11 cellular contexts compared by ENCODE assay signal in the genomic region with DNA sequence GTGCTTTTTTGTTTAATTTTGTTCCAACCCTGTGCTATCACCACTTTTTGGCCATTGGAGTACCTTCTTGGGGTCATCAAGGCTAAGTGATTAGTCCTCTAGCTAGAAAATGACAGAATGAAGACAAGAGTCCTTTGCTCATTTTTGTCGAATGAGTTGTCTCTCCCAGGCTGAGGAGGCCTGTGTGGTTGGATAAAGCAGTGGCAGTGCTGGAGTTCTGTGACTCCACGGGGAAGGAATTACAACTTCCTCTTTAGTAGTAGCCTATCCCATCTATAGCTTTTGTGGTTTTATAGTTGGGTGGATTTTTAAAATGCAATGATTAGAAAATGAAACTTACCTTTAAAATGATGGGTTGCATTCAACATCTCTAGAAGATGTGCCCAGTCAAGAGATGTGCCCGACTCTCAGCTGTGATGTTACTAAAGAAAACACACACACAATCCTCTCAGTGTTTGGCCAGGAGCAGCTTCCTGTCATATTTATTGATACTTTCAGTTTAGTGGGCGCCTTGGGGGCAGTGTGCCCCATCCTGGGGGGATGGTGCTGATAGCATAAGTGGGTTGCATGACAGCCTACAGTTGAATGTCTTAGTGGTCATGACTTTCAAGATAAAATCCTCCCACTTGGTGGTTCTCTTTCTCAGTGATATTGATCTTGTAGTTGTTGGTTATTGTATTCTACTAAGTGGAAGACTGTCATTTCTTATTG. TPM values are rescaled to one million over a fixed set of nuclear protein-coding genes. Genes with fewer than 3 reads are reported as not detected.
A peak's percentile ranks its signal among the peaks of the same experiment; 100 is the strongest.
DNase-seq lines count a peak whose midpoint lies in the region; ATAC-seq, FAIRE-seq and TF ChIP-seq lines count a peak whose summit lies in the region.
"Had no signal": no experiment of that assay in that cellular context is flagged by ENCODE, and none has a peak within 500 bp of the region (broad histone marks: within the 10 kb centered on the region; RNA-seq: fewer than 3 reads in every experiment).

No MANE protein-coding gene starts in this region.

- H3K4me1 ChIP-seq in upper lobe of right lung, result peaks cover 29% of the 10 kb centered on the region

- H3K27me3 ChIP-seq in upper lobe of right lung, result no peaks in the 10 kb centered on the region

- no peaks in the 10 kb centered on the region for H3K27me3 Mint-ChIP-seq in activated naive CD4-positive, alpha-beta T cell treated with anti-CD3 and anti-CD28 coated beads for 36 hours (ENCODE audit: low read depth)
- no peaks in the 10 kb centered on the region for H3K27me3 Mint-ChIP-seq in central memory CD8-positive, alpha-beta T cell

- peak overlapping the region; percentile 9 for H3K27ac ChIP-seq in upper lobe of right lung

- no peaks in the 10 kb centered on the region for H3K36me3 Mint-ChIP-seq in activated naive CD4-positive, alpha-beta T cell treated with anti-CD3 and anti-CD28 coated beads for 36 hours (ENCODE audit: low read depth)
- peaks cover 6% of the 10 kb centered on the region for H3K36me3 Mint-ChIP-seq in central memory CD8-positive, alpha-beta T cell (ENCODE audit: insufficient read depth)

- H3K4me3 Mint-ChIP-seq in activated naive CD4-positive, alpha-beta T cell treated with anti-CD3 and anti-CD28 coated beads for 36 hours, result no peak overlapping the region
- H3K4me3 Mint-ChIP-seq in central memory CD8-positive, alpha-beta T cell, result peak overlapping the region; percentile 68

- peak; percentile 24 for DNase-seq in activated naive CD4-positive, alpha-beta T cell treated with anti-CD3 and anti-CD28 coated beads for 36 hours
- DNase-seq in activated naive CD4-positive, alpha-beta T cell (lab: John Stamatoyannopoulos, UW), result no peak
- DNase-seq in RCC 7860 (ENCODE audit: low spot score), result peak; percentile 67
- peak in 1 of 2 donors; percentile 25 for DNase-seq in central memory CD8-positive, alpha-beta T cell (ENCODE audit: low spot score in 2 of 2)
- no peak for DNase-seq in upper lobe of right lung
- DNase-seq in NCI-H2196 treated with DMSO at 0.1 percent for 48 hours (lab: John Stamatoyannopoulos, UW; ENCODE audit: unreplicated experiment), result no peak
- DNase-seq in C1 segment of cervical spinal cord (lab: John Stamatoyannopoulos, UW), result no peak
- DNase-seq: Calu3 had no signal

- no peaks in the 10 kb centered on the region for H3K9me3 Mint-ChIP-seq in activated naive CD4-positive, alpha-beta T cell treated with anti-CD3 and anti-CD28 coated beads for 36 hours
- no peaks in the 10 kb centered on the region for H3K9me3 Mint-ChIP-seq in central memory CD8-positive, alpha-beta T cell

- H3K9me3 ChIP-seq in upper lobe of right lung, result no peaks in the 10 kb centered on the region
- H3K9me3 ChIP-seq: prostate gland had no signal

- no peak overlapping the region for H3K4me3 ChIP-seq in upper lobe of right lung
- H3K4me3 ChIP-seq: prostate gland had no signal

- peaks cover 86% of the 10 kb centered on the region for H3K4me1 Mint-ChIP-seq in activated naive CD4-positive, alpha-beta T cell treated with anti-CD3 and anti-CD28 coated beads for 36 hours (ENCODE audit: low read depth)
- peaks cover 88% of the 10 kb centered on the region for H3K4me1 Mint-ChIP-seq in central memory CD8-positive, alpha-beta T cell

- TF ChIP-seq CTCF in upper lobe of right lung (IDR thresholded peaks at IDR 0.05), result no peak

- intact Hi-C loops in activated naive CD4-positive, alpha-beta T cell treated with anti-CD3 and anti-CD28 coated beads for 36 hours (cut with micrococcal nuclease), result loop anchor here (2.0 to 10.0 kb wide), 2 partner anchors 71 to 1871 kb away; a partner anchor contains a TSS
- intact Hi-C loops in upper lobe of right lung (cut with DNase I), result no loop called here

- H3K36me3 ChIP-seq in upper lobe of right lung, result no peaks in the 10 kb centered on the region
- H3K36me3 ChIP-seq: prostate gland had no signal

- no peak for FAIRE-seq in RCC 7860 (lab: Jason Lieb, UNC)
- FAIRE-seq: keratinocyte had no signal

- CTCF ChIA-PET in activated naive CD4-positive, alpha-beta T cell treated with anti-CD3 and anti-CD28 coated beads for 36 hours (lab: Charles Lee), result interaction anchor here (0.6 to 1.3 kb wide), 4 partner anchors 22 to 180 kb away, joined by 3 to 5 read pairs (median 4); no protein-coding TSS in a partner anchor

- peak overlapping the region; percentile 20 for H3K27ac Mint-ChIP-seq in activated naive CD4-positive, alpha-beta T cell treated with anti-CD3 and anti-CD28 coated beads for 36 hours
- peak overlapping the region; percentile 89 for H3K27ac Mint-ChIP-seq in central memory CD8-positive, alpha-beta T cell (ENCODE audit: low read depth)

- peak; percentile 56 for ATAC-seq in central memory CD8-positive, alpha-beta T cell (replicated peaks; ENCODE audit: extremely low read depth, poor library complexity, severe bottlenecking)
- no peak for ATAC-seq in upper lobe of right lung
- ATAC-seq in HG03108 (IDR thresholded peaks at IDR 0.05; ENCODE audit: unreplicated experiment), result no peak

RNA-seq across cellular contexts. Expression of a gene that starts 11.9 kb away (rescaled TPM):
- 10 to 100 TPM in 1 of 2 experiments, 1 to 10 TPM in 1; 9.1 to 10.6 TPM for total RNA-seq in activated naive CD4-positive, alpha-beta T cell treated with anti-CD3 and anti-CD28 coated beads for 36 hours
- total RNA-seq in upper lobe of right lung, result 104 TPM

Comparison
In these comparisons a context has a peak if more than half of its experiments do, and no peak if none do; other contexts are left out.
1. DNase-seq: peak in activated naive CD4-positive, alpha-beta T cell treated with anti-CD3 and anti-CD28 coated beads for 36 hours (single experiment) and RCC 7860 (single experiment); none in activated naive CD4-positive, alpha-beta T cell (0 of 4), upper lobe of right lung (single experiment), NCI-H2196 treated with DMSO at 0.1 percent for 48 hours (single experiment) and C1 segment of cervical spinal cord (0 of 14).